Comparison of ENCODE assay signal across 9 cellular contexts in the genomic region with DNA sequence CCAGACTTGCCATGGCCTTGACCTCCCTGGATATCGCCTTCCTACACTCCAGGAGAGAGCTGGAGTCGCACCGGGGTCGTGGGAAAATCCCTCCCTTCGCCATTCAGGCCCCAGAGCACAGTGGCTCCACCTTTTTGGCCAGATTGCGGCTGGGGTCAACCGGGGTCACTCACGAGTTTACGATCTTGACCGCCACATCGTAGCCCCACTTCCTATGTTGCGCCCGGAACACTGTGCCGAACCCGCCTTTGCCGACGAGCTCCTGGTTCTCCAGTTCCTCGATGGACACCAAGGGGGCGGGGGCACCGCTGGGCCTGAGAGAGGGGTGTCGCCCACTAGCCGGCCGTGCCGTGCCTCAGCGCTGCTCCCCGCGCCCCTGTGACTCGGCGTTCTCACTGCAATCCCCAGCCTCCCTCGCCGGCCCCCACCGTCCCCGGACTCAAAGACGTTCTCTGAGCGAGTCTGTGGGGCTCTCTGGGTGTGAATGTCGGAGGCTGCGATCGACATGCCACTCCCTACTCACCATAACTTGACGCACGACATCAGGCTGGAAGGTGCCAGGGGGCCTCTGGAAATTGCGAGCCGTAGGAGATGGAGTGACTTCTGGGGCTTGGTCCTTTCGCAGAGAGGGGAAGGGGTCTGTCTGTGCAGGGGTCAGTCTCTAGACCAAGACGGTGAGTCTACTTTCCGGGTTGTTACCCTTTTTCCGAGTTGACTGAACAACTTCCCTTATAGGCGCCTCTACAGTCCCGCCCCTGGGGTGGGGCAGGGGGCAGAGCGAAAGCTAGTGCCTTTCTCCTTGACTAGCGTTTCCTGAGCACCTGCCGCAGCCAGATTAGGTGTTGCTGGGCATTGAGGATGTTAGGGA. TPM values are rescaled to one million over a fixed set of nuclear protein-coding genes. Genes with fewer than 3 reads are reported as not detected.
DNase-seq lines count a peak whose midpoint lies in the region; ATAC-seq lines count a peak whose summit lies in the region.
"Had no signal": no experiment of that assay in that cellular context is flagged by ENCODE, and none has a peak within 500 bp of the region (broad histone marks: within the 10 kb centered on the region; RNA-seq: fewer than 3 reads in every experiment).

A gene (minus strand): TSS at position 708 of the 868 bp plus-strand sequence. CDS start 165 bp downstream, at position 543.

- no peak within 1 kb of the TSS for H2BK15ac ChIP-seq in mesendoderm (replicated peaks; ENCODE audit: low read depth)

- no peak within 1 kb of the TSS for H2BK5ac ChIP-seq in mesendoderm (ENCODE audit: low read length)

- peak within 1 kb of the TSS; percentile 88 for H3K27ac Mint-ChIP-seq in central memory CD8-positive, alpha-beta T cell (ENCODE audit: low read depth)
- H3K27ac Mint-ChIP-seq in stimulated activated memory B cell treated with anti-CD40 and anti-IgM and Interleukin-4, amounts not matched to agents 10 μg/mL and 1 μg/mL and 100 μg/mL, for 72 hours: peak within 1 kb of the TSS; percentile 92

- H3K79me2 ChIP-seq in mesendoderm (ENCODE audit: control insufficient read depth, insufficient read depth, low read length): no peaks in the 10 kb centered on the region

- H3K56ac ChIP-seq in mesendoderm (ENCODE audit: low read length): peak within 1 kb of the TSS; percentile 73

- H3K27me3 Mint-ChIP-seq in central memory CD8-positive, alpha-beta T cell: peaks cover 33% of the 10 kb centered on the region
- H3K27me3 Mint-ChIP-seq in stimulated activated memory B cell treated with anti-CD40 and anti-IgM and Interleukin-4, amounts not matched to agents 10 μg/mL and 1 μg/mL and 100 μg/mL, for 72 hours: peaks cover 10% of the 10 kb centered on the region

- no peak within 1 kb of the TSS for H3K27ac ChIP-seq in mesendoderm (ENCODE audit: low read depth, low read length)
- H3K27ac ChIP-seq: VCaP had no signal

- no peak within 1 kb of the TSS for H3K18ac ChIP-seq in mesendoderm (ENCODE audit: low read length)

- peaks cover 2% of the 10 kb centered on the region for H3K4me1 ChIP-seq in mesendoderm (ENCODE audit: control insufficient read depth, low read depth, low read length)

- H3K23ac ChIP-seq in mesendoderm (ENCODE audit: low read length): no peak within 1 kb of the TSS

- H3K9me3 Mint-ChIP-seq in central memory CD8-positive, alpha-beta T cell: no peaks in the 10 kb centered on the region
- no peaks in the 10 kb centered on the region for H3K9me3 Mint-ChIP-seq in stimulated activated memory B cell treated with anti-CD40 and anti-IgM and Interleukin-4, amounts not matched to agents 10 μg/mL and 1 μg/mL and 100 μg/mL, for 72 hours

- peak within 1 kb of the TSS; percentile 41 for H3K4me3 ChIP-seq in mesendoderm (ENCODE audit: low read length)

- peaks cover 6% of the 10 kb centered on the region for H3K36me3 Mint-ChIP-seq in central memory CD8-positive, alpha-beta T cell (ENCODE audit: insufficient read depth)
- H3K36me3 Mint-ChIP-seq in stimulated activated memory B cell treated with anti-CD40 and anti-IgM and Interleukin-4, amounts not matched to agents 10 μg/mL and 1 μg/mL and 100 μg/mL, for 72 hours: peaks cover 32% of the 10 kb centered on the region

- no peak within 1 kb of the TSS for H4K5ac ChIP-seq in mesendoderm (ENCODE audit: low read length)

- ATAC-seq in GM18907 (IDR thresholded peaks at IDR 0.05; ENCODE audit: unreplicated experiment) (peak; percentile 94), HG03066 (IDR thresholded peaks at IDR 0.05; ENCODE audit: low read depth, unreplicated experiment) (peak; percentile 93)
- peak; percentile 89 for ATAC-seq in central memory CD8-positive, alpha-beta T cell (replicated peaks; ENCODE audit: extremely low read depth, poor library complexity, severe bottlenecking)
- peak; percentile 94 for ATAC-seq in stimulated activated memory B cell treated with anti-CD40 and anti-IgM and Interleukin-4, amounts not matched to agents 10 μg/mL and 1 μg/mL and 100 μg/mL, for 72 hours

- H4K8ac ChIP-seq in mesendoderm (ENCODE audit: low read depth, low read length): no peak within 1 kb of the TSS

- H3K4me1 Mint-ChIP-seq in central memory CD8-positive, alpha-beta T cell: peaks cover 36% of the 10 kb centered on the region
- H3K4me1 Mint-ChIP-seq in stimulated activated memory B cell treated with anti-CD40 and anti-IgM and Interleukin-4, amounts not matched to agents 10 μg/mL and 1 μg/mL and 100 μg/mL, for 72 hours: peaks cover 37% of the 10 kb centered on the region

- no peaks in the 10 kb centered on the region for H3K36me3 ChIP-seq in mesendoderm (ENCODE audit: control insufficient read depth, insufficient read depth, low read length)

- peaks cover 47% of the 10 kb centered on the region for H3K27me3 ChIP-seq in mesendoderm (ENCODE audit: insufficient read depth, low read length, poor library complexity)

- H2BK120ac ChIP-seq in mesendoderm (ENCODE audit: low read depth, low read length): no peak within 1 kb of the TSS

- H3K4me3 Mint-ChIP-seq in central memory CD8-positive, alpha-beta T cell: peak within 1 kb of the TSS; percentile 90
- peak within 1 kb of the TSS; percentile 86 for H3K4me3 Mint-ChIP-seq in stimulated activated memory B cell treated with anti-CD40 and anti-IgM and Interleukin-4, amounts not matched to agents 10 μg/mL and 1 μg/mL and 100 μg/mL, for 72 hours

- no CpG with 5 or more reads among the region's 51 CpGs for WGBS in mesendoderm (ENCODE audit: extremely low coverage, insufficient coverage, low lambda C conversion rate)

- no peak within 1 kb of the TSS for H2AK5ac ChIP-seq in mesendoderm (ENCODE audit: low read length)

- H3K79me1 ChIP-seq in mesendoderm (ENCODE audit: low read length): no peaks in the 10 kb centered on the region

- peak within 1 kb of the TSS; percentile 83 for H3K4me2 ChIP-seq in mesendoderm (ENCODE audit: low read length)

- H3K9ac ChIP-seq in mesendoderm (ENCODE audit: low read length): peak within 1 kb of the TSS; percentile 34

- no peak within 1 kb of the TSS for H3K4ac ChIP-seq in mesendoderm (ENCODE audit: low read depth, low read length)

- DNase-seq in UCSD-AML1 (lab: John Stamatoyannopoulos, UW; ENCODE audit: unreplicated experiment) (peak; percentile 67), mesendoderm (no peak), GM03348 (ENCODE audit: low spot score) (no peak), NCI-H2227 (lab: John Stamatoyannopoulos, UW; ENCODE audit: unreplicated experiment) (no peak)
- peak in 1 of 2 donors; percentile 47 for DNase-seq in central memory CD8-positive, alpha-beta T cell (ENCODE audit: low spot score in 2 of 2)

RNA-seq across cellular contexts. Expression of the gene that starts here (rescaled TPM):
- 0.04 TPM for polyA plus RNA-seq in mesendoderm (2013, experiment 1 of 2)
- 0.11 TPM for polyA plus RNA-seq in mesendoderm (2013, experiment 2 of 2)
